Comparison of ENCODE assay signal across 1 cellular context in genomic region chr17:48721009-48721402, GRCh38.
TF ChIP-seq lines count a peak whose summit lies in the region.

No MANE protein-coding gene starts in this region.

TF ChIP-seq in WTC11, 78 proteins besides CTCF, POLR2A, EP300 and RAD21 (continued from another document):
- TF ChIP-seq ZNF532 (CRISPR knock-in tag; IDR thresholded peaks at IDR 0.05; ENCODE audit: borderline replicate concordance) (no peak), OVOL2 (CRISPR knock-in tag; IDR thresholded peaks at IDR 0.05; ENCODE audit: borderline replicate concordance) (no peak), GABPB1 (CRISPR knock-in tag; IDR thresholded peaks at IDR 0.05) (no peak), GRHL2 (CRISPR knock-in tag; IDR thresholded peaks at IDR 0.05; ENCODE audit: insufficient replicate concordance, severe bottlenecking) (no peak), FOXP1 (CRISPR knock-in tag; IDR thresholded peaks at IDR 0.05; ENCODE audit: borderline replicate concordance) (no peak), MLX (CRISPR knock-in tag; IDR thresholded peaks at IDR 0.05) (no peak), ETV6 (CRISPR knock-in tag; IDR thresholded peaks at IDR 0.05) (no peak), RORB (CRISPR knock-in tag; IDR thresholded peaks at IDR 0.05) (no peak)
- TF ChIP-seq, protein P1, sequence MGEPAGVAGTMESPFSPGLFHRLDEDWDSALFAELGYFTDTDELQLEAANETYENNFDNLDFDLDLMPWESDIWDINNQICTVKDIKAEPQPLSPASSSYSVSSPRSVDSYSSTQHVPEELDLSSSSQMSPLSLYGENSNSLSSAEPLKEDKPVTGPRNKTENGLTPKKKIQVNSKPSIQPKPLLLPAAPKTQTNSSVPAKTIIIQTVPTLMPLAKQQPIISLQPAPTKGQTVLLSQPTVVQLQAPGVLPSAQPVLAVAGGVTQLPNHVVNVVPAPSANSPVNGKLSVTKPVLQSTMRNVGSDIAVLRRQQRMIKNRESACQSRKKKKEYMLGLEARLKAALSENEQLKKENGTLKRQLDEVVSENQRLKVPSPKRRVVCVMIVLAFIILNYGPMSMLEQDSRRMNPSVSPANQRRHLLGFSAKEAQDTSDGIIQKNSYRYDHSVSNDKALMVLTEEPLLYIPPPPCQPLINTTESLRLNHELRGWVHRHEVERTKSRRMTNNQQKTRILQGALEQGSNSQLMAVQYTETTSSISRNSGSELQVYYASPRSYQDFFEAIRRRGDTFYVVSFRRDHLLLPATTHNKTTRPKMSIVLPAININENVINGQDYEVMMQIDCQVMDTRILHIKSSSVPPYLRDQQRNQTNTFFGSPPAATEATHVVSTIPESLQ (CRISPR knock-in tag; IDR thresholded peaks at IDR 0.05), result no peak
- TF ChIP-seq, protein P2, sequence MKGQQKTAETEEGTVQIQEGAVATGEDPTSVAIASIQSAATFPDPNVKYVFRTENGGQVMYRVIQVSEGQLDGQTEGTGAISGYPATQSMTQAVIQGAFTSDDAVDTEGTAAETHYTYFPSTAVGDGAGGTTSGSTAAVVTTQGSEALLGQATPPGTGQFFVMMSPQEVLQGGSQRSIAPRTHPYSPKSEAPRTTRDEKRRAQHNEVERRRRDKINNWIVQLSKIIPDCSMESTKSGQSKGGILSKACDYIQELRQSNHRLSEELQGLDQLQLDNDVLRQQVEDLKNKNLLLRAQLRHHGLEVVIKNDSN (CRISPR knock-in tag; IDR thresholded peaks at IDR 0.05), result no peak
- TF ChIP-seq, protein P3, sequence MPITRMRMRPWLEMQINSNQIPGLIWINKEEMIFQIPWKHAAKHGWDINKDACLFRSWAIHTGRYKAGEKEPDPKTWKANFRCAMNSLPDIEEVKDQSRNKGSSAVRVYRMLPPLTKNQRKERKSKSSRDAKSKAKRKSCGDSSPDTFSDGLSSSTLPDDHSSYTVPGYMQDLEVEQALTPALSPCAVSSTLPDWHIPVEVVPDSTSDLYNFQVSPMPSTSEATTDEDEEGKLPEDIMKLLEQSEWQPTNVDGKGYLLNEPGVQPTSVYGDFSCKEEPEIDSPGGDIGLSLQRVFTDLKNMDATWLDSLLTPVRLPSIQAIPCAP (CRISPR knock-in tag; IDR thresholded peaks at IDR 0.05), result no peak
- TF ChIP-seq, protein P4, sequence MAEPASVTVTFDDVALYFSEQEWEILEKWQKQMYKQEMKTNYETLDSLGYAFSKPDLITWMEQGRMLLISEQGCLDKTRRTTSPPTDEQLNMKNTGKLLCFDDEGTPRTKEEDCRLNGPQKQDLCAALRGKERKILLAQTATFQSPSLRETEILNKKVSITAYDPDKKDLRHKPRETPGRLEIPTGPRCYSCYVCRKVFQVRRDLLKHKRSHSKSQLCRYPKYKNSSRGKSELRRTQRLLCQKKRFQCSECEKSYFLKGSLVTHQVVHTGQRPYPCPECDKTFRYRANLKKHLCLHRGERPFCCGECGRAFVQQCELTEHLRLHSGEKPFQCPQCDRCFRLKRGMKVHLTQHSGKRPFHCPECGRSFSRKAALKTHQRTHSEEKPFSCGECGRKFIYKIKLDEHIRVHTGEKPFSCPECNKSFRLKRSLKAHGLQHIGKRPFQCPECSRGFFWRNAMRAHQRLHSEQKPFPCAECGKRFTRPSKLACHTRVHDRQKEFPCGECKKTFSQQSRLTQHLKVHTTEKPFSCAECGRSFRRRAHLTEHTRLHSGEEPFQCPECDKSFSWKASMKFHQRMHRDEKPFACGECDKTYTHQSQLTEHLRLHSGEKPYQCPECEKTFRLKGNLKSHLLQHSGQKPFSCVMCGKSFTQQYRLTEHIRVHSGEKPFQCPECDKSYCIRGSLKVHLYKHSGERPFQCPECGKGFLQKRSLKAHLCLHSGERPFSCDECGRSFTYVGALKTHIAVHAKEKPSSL (CRISPR knock-in tag; conservative IDR thresholded peaks at IDR 0.05), result no peak
- TF ChIP-seq, protein P5, sequence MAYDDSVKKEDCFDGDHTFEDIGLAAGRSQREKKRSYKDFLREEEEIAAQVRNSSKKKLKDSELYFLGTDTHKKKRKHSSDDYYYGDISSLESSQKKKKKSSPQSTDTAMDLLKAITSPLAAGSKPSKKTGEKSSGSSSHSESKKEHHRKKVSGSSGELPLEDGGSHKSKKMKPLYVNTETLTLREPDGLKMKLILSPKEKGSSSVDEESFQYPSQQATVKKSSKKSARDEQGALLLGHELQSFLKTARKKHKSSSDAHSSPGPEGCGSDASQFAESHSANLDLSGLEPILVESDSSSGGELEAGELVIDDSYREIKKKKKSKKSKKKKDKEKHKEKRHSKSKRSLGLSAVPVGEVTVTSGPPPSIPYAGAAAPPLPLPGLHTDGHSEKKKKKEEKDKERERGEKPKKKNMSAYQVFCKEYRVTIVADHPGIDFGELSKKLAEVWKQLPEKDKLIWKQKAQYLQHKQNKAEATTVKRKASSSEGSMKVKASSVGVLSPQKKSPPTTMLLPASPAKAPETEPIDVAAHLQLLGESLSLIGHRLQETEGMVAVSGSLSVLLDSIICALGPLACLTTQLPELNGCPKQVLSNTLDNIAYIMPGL (CRISPR knock-in tag; IDR thresholded peaks at IDR 0.05), result no peak
- TF ChIP-seq, protein P6, sequence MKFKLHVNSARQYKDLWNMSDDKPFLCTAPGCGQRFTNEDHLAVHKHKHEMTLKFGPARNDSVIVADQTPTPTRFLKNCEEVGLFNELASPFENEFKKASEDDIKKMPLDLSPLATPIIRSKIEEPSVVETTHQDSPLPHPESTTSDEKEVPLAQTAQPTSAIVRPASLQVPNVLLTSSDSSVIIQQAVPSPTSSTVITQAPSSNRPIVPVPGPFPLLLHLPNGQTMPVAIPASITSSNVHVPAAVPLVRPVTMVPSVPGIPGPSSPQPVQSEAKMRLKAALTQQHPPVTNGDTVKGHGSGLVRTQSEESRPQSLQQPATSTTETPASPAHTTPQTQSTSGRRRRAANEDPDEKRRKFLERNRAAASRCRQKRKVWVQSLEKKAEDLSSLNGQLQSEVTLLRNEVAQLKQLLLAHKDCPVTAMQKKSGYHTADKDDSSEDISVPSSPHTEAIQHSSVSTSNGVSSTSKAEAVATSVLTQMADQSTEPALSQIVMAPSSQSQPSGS (CRISPR knock-in tag; IDR thresholded peaks at IDR 0.05; ENCODE audit: borderline replicate concordance, low read depth), result no peak
